ENCODE assay signal across 8 cellular contexts in the genomic region with DNA sequence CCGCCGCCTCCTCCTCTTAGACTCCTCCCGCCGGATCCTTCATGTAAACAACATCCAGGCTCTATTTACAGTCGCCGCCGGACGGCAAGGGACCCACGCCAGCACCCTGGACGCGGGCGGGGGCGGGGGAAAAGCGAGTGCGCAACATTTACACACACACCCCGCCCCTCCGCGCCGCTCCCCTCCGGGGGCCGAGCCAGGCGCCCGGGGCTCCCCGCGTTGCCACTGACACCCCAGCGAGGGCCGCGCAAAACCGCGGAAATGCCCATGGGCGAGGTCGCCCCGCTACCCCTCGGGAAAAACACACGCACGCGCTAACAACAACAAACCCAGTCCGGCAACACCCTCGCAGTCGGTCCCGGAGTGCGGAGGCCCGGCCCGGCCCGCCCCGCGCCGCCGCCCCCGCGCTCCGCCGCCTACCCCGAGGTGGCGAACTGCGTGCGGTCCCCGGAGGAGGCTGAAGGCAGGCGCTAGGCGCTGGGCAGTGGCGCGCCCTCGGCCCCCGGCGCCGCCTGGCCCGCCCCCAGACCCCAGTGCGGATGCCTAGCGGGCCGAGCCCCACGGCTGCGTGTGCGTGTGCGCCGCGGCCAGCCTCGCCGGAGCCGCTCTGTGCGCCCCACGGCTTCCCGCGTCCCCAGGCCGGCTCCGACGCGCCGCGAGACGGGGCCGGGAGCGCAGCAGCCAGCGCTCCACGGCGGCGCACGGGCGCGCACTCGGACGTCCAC.
DNase-seq lines count a peak whose midpoint lies in the region; ATAC-seq and TF ChIP-seq lines count a peak whose summit lies in the region.

No MANE protein-coding gene starts in this region.

- DNase-seq in A673 (ENCODE audit: low spot score) (peak; percentile 85), RWPE1 (ENCODE audit: low spot score) (peak; percentile 46), fibroblast of the conjunctiva (ENCODE audit: low read depth) (peak; percentile 53)
- DNase-seq in activated effector memory CD4-positive, alpha-beta T cell treated with anti-CD3 and anti-CD28 coated beads, Interleukin-2, amount 50 U/mL, for 16 hours: peak; percentile 92
- peak; percentile 77 for DNase-seq in stimulated activated naive CD8-positive, alpha-beta T cell treated with anti-CD3 and anti-CD28 coated beads, Interleukin-15, Interleukin-2, amounts not matched to agents 100 U/mL and 50 U/mL, for 24 hours

- no peaks in the 10 kb centered on the region for H3K36me3 ChIP-seq in A673 (ENCODE audit: insufficient read depth, low read length, poor library complexity, severe bottlenecking)

- peaks cover 15% of the 10 kb centered on the region for H3K27me3 Mint-ChIP-seq in nephron (ENCODE audit: low read depth)

- H3K27ac ChIP-seq in A673 (ENCODE audit: low read depth, low read length, poor library complexity, severe bottlenecking) (peak overlapping the region; percentile 88), RWPE1 (peak overlapping the region; percentile 58)

- POLR2A ChIA-PET in A673 (lab: Charles Lee; ENCODE audit: low non-redundant PET) (no interaction called here), RWPE1 (lab: Yijun Ruan, JAX; ENCODE audit: low non-redundant PET) (no interaction called here)

- H3K4me3 ChIP-seq in A673 (ENCODE audit: low read depth, low read length, poor library complexity, severe bottlenecking): peak overlapping the region; percentile 89

- no peaks in the 10 kb centered on the region for H3K9me3 Mint-ChIP-seq in nephron

- intact Hi-C loops in A673 (cut with micrococcal nuclease; ENCODE audit: unreplicated experiment): loop anchor here (5.0 to 10.0 kb wide), 2 partner anchors 380 to 802 kb away; no protein-coding TSS in a partner anchor

- peaks cover 35% of the 10 kb centered on the region for H3K4me1 ChIP-seq in A673 (ENCODE audit: insufficient read depth, low read length, poor library complexity, severe bottlenecking)

- H3K36me3 Mint-ChIP-seq in nephron (ENCODE audit: low read depth): no peaks in the 10 kb centered on the region

- no peaks in the 10 kb centered on the region for H3K27me3 ChIP-seq in A673 (replicated peaks; ENCODE audit: insufficient read depth, low read depth, low read length, poor library complexity)

- no peak for TF ChIP-seq CTCF in A673 (conservative IDR thresholded peaks at IDR 0.05; ENCODE audit: low read depth, low read length)
- TF ChIP-seq CTCF in RWPE1 (conservative IDR thresholded peaks at IDR 0.05; ENCODE audit: low read depth): no peak
- no peak for TF ChIP-seq CTCF in nephron (IDR thresholded peaks at IDR 0.05; ENCODE audit: unreplicated experiment in 3 of 3)

- no TSS peak for BruUV-seq in A673 (replicated peaks; lab: Mats Ljungman, UMichigan)

- no peaks in the 10 kb centered on the region for H3K9me3 ChIP-seq in A673 (ENCODE audit: low read depth, low read length, poor library complexity, severe bottlenecking)

- ATAC-seq in GM18505 (IDR thresholded peaks at IDR 0.05; ENCODE audit: unreplicated experiment): peak; percentile 46
- peak; percentile 58 for ATAC-seq in HG03520 (IDR thresholded peaks at IDR 0.05; ENCODE audit: unreplicated experiment)
- ATAC-seq in stimulated activated naive CD8-positive, alpha-beta T cell treated with anti-CD3 and anti-CD28 coated beads, Interleukin-15, Interleukin-2, amounts not matched to agents 100 U/mL and 50 U/mL, for 24 hours: peak; percentile 66

- peak overlapping the region in 2 of 3 experiments; percentile 93 to 95 for H3K27ac Mint-ChIP-seq in nephron

- TF ChIP-seq POLR2A in GM18505 (IDR thresholded peaks at IDR 0.05; ENCODE audit: borderline replicate concordance, extremely low read depth, insufficient read depth, insufficient read length): no peak

- peak overlapping the region; percentile 89 to 92 (median 89) for H3K4me3 Mint-ChIP-seq in nephron

- CTCF ChIA-PET in A673 (lab: Charles Lee) (no interaction called here), RWPE1 (lab: Yijun Ruan, JAX) (no interaction called here)

- peaks cover 30% of the 10 kb centered on the region for H3K4me1 Mint-ChIP-seq in nephron

Comparison
In these comparisons a context has a peak if more than half of its experiments do, and no peak if none do; other contexts are left out.
1. Peak in every context shown above with its lines: DNase-seq, ATAC-seq, H3K4me3 ChIP-seq and H3K27ac ChIP-seq.